Comparison of ENCODE assay signal across 8 cellular contexts in the genomic region with DNA sequence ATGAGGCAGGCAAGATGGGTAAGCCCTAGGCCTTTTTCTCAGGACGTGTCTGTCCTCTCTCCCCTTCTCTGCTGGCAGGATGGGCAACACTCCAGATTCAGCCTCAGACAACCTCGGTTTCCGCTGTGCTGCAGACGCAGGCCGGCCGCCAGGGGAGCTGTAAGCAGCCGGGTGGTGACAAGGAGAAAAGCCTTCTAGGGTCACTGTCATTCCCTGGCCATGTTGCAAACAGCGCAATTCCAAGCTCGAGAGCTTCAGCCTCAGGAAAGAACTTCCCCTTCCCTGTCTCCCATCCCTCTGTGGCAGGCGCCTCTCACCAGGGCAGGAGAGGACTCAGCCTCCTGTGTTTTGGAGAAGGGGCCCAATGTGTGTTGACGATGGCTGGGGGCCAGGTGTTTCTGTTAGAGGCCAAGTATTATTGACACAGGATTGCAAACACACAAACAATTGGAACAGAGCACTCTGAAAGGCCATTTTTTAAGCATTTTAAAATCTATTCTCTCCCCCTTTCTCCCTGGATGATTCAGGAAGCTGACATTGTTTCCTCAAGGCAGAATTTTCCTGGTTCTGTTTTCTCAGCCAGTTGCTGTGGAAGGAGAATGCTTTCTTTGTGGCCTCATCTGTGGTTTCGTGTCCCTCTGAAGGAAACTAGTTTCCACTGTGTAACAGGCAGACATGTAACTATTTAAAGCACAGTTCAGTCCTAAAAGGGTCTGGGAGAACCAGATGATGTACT. TPM values are rescaled to one million over a fixed set of nuclear protein-coding genes. Genes with fewer than 3 reads are reported as not detected.
A peak's percentile ranks its signal among the peaks of the same experiment; 100 is the strongest.
DNase-seq lines count a peak whose midpoint lies in the region; TF ChIP-seq lines count a peak whose summit lies in the region.

No MANE protein-coding gene starts in this region.

- POLR2A ChIA-PET in CD4-positive, alpha-beta memory T cell (lab: Charles Lee; ENCODE audit: partially characterized antibody): interaction anchor here (1.0 kb wide), 1 partner anchor 15 kb away, joined by 4 read pairs; no protein-coding TSS in a partner anchor

- H3K79me2 ChIP-seq in hepatocyte: no peaks in the 10 kb centered on the region

- H3K27ac ChIP-seq in SJSA1 (0 out of 2 replicates have a peak overlapping the region, but pooled peaks have one; percentile 28), hepatocyte (no peak overlapping the region)
- H3K27ac ChIP-seq in CD4-positive, alpha-beta memory T cell (ENCODE audit: low read depth, low read length): no peak overlapping the region

- H4K20me1 ChIP-seq in hepatocyte (ENCODE audit: insufficient read depth, poor library complexity, severe bottlenecking): no peaks in the 10 kb centered on the region

- no peak overlapping the region for H3K4me3 Mint-ChIP-seq in CD4-positive, alpha-beta memory T cell

- H3K27me3 ChIP-seq in SJSA1 (replicated peaks) (no peaks in the 10 kb centered on the region), hepatocyte (no peaks in the 10 kb centered on the region)
- H3K27me3 ChIP-seq in CD4-positive, alpha-beta memory T cell (ENCODE audit: insufficient read depth, low read length): no peaks in the 10 kb centered on the region

- intact Hi-C loops in CD4-positive, alpha-beta memory T cell (cut with micrococcal nuclease): no loop called here

- H3K4me1 Mint-ChIP-seq in CD4-positive, alpha-beta memory T cell: peaks cover 0 to 4% (median 0%) of the 10 kb centered on the region in 4 donors

- DNase-seq in ELR (ENCODE audit: low read depth) (peak; percentile 39), SJSA1 (ENCODE audit: low read depth in 1 of 2, low spot score in 2 of 2) (peak; percentile 46 to 64), foreskin fibroblast (peak; percentile 83 to 93), putamen (ENCODE audit: low spot score) (peak; percentile 87), kidney tubule cell (ENCODE audit: low spot score) (no peak), RKO (ENCODE audit: low spot score) (no peak), hepatocyte (ENCODE audit: low spot score) (no peak)
- DNase-seq in CD4-positive, alpha-beta memory T cell: no peak

- 90% methylated on average over 12 of the region's 12 CpGs for WGBS in hepatocyte (ENCODE audit: low lambda C conversion rate, missing lambda C conversion rate)

- no peaks in the 10 kb centered on the region for H3K9me2 ChIP-seq in hepatocyte (replicated peaks; ENCODE audit: insufficient read depth)

- TF ChIP-seq CTCF in foreskin fibroblast (IDR thresholded peaks at IDR 0.05; ENCODE audit: low read depth, low read length) (peak; percentile 90), hepatocyte (IDR thresholded peaks at IDR 0.05; ENCODE audit: poor library complexity) (no peak)

- H3K4me3 ChIP-seq in SJSA1 (no peak overlapping the region), foreskin fibroblast (ENCODE audit: low read depth in 1 of 2, low read length in 2 of 2) (no peak overlapping the region), hepatocyte (no peak overlapping the region)
- no peak overlapping the region for H3K4me3 ChIP-seq in CD4-positive, alpha-beta memory T cell (ENCODE audit: low read length in 2 of 2)

- no peaks in the 10 kb centered on the region for H3K9me3 Mint-ChIP-seq in CD4-positive, alpha-beta memory T cell

- H3K4me2 ChIP-seq in hepatocyte: no peak overlapping the region

- H3K4me1 ChIP-seq in SJSA1 (replicated peaks): peaks cover 7% of the 10 kb centered on the region
- no peaks in the 10 kb centered on the region for H3K4me1 ChIP-seq in CD4-positive, alpha-beta memory T cell (ENCODE audit: insufficient read depth, low read length)
- H3K4me1 ChIP-seq in hepatocyte (ENCODE audit: insufficient read depth): no peaks in the 10 kb centered on the region

- no peak overlapping the region for H2AFZ ChIP-seq in hepatocyte

- peaks cover 15 to 41% of the 10 kb centered on the region in 2 donors for H3K36me3 Mint-ChIP-seq in CD4-positive, alpha-beta memory T cell

- H3K36me3 ChIP-seq in SJSA1 (peaks cover 24% of the 10 kb centered on the region), hepatocyte (replicated peaks; ENCODE audit: insufficient read depth, low read depth) (no peaks in the 10 kb centered on the region)
- peaks cover 14% of the 10 kb centered on the region for H3K36me3 ChIP-seq in CD4-positive, alpha-beta memory T cell (ENCODE audit: insufficient read depth, low read length)

- H3K27me3 Mint-ChIP-seq in CD4-positive, alpha-beta memory T cell: no peaks in the 10 kb centered on the region

- H3K9me3 ChIP-seq in SJSA1 (replicated peaks): no peaks in the 10 kb centered on the region
- H3K9me3 ChIP-seq in CD4-positive, alpha-beta memory T cell (ENCODE audit: control insufficient read depth in 1 of 2, low read length in 2 of 2): no peaks in the 10 kb centered on the region
- no peaks in the 10 kb centered on the region for H3K9me3 ChIP-seq in hepatocyte (ENCODE audit: low read depth)

- H3K27ac Mint-ChIP-seq in CD4-positive, alpha-beta memory T cell: peak overlapping the region in 2 of 7 donors; percentile 52 to 70

- CTCF ChIA-PET in CD4-positive, alpha-beta memory T cell (lab: Charles Lee; ENCODE audit: partially characterized antibody): interaction anchor here (12.0 kb wide), 1 partner anchor 74 kb away, joined by 240 read pairs; no protein-coding TSS in a partner anchor

RNA-seq across cellular contexts. Expression of a gene that starts 13.1 kb away (rescaled TPM):
- total RNA-seq in SJSA1 (2014; rRNA removed; shearing (Covaris generic)): 0.21 and 0.50 TPM in 2 replicates
- total RNA-seq in CD4-positive, alpha-beta memory T cell: 1 to 10 TPM; 2.9 to 3.7 TPM
- under 1 TPM in 1 of 2 donors, not detected in 1; 0.53 TPM for polyA plus RNA-seq in CD4-positive, alpha-beta memory T cell
- not detected in 2 replicates for total RNA-seq in hepatocyte
- 0.13 and 0.28 TPM in 2 replicates for polyA plus RNA-seq in hepatocyte

RNA-seq across cellular contexts. Expression of a gene that starts 15.5 kb away (rescaled TPM):
- total RNA-seq in SJSA1 (2014; rRNA removed; shearing (Covaris generic)): 100 and 117 TPM in 2 replicates
- total RNA-seq in CD4-positive, alpha-beta memory T cell: 100 to 1,000 TPM; 172 to 177 TPM
- 100 to 1,000 TPM in 1 of 2 donors, 10 to 100 TPM in 1; 79.9 to 157 TPM for polyA plus RNA-seq in CD4-positive, alpha-beta memory T cell
- 139 and 161 TPM in 2 replicates for total RNA-seq in hepatocyte
- polyA plus RNA-seq in hepatocyte: 163 and 181 TPM in 2 replicates

RNA-seq across cellular contexts. Expression of a gene that starts 26.7 kb away (rescaled TPM):
- 613 and 738 TPM in 2 replicates for total RNA-seq in SJSA1 (2014; rRNA removed; shearing (Covaris generic))
- 100 to 1,000 TPM; 147 to 156 TPM for total RNA-seq in CD4-positive, alpha-beta memory T cell
- polyA plus RNA-seq in CD4-positive, alpha-beta memory T cell: 100 to 1,000 TPM; 504 to 526 TPM
- total RNA-seq in hepatocyte: 121 and 124 TPM in 2 replicates
- polyA plus RNA-seq in hepatocyte: 173 and 189 TPM in 2 replicates

RNA-seq across cellular contexts. Expression of a gene that starts 28.1 kb away (rescaled TPM):
- total RNA-seq in SJSA1 (2014; rRNA removed; shearing (Covaris generic)): 312 and 414 TPM in 2 replicates
- total RNA-seq in CD4-positive, alpha-beta memory T cell: 10 to 100 TPM; 72.9 to 78.2 TPM
- 100 to 1,000 TPM in 1 of 2 donors, 10 to 100 TPM in 1; 94.7 to 113 TPM for polyA plus RNA-seq in CD4-positive, alpha-beta memory T cell
- 166 and 206 TPM in 2 replicates for total RNA-seq in hepatocyte
- polyA plus RNA-seq in hepatocyte: 121 and 131 TPM in 2 replicates

RNA-seq across cellular contexts. Expression of a gene that starts 28.4 kb away (rescaled TPM):
- total RNA-seq in SJSA1 (2014; rRNA removed; shearing (Covaris generic)): 38.5 and 41.0 TPM in 2 replicates
- total RNA-seq in CD4-positive, alpha-beta memory T cell: 1 to 10 TPM; 4.3 to 8.0 TPM
- polyA plus RNA-seq in CD4-positive, alpha-beta memory T cell: 1 to 10 TPM; 2.1 to 4.1 TPM
- 160 TPM in 2 replicates for total RNA-seq in hepatocyte
- polyA plus RNA-seq in hepatocyte: 35.5 and 48.0 TPM in 2 replicates

Comparison
In these comparisons a context has a peak if more than half of its experiments do, and no peak if none do; other contexts are left out.
1. DNase-seq: peak in ELR (single experiment), SJSA1 (2 of 2), foreskin fibroblast (2 of 2) and putamen (single experiment); none in CD4-positive, alpha-beta memory T cell (0 of 5), kidney tubule cell (single experiment), RKO (single experiment) and hepatocyte (single experiment).